Comparison of ENCODE assay signal across 1 cellular context in genomic region chr3:113136071-113136470, GRCh38.
TF ChIP-seq lines count a peak whose summit lies in the region.

No MANE protein-coding gene starts in this region.

TF ChIP-seq in HCT116, 20 proteins besides CTCF, POLR2A, EP300 and RAD21 (continued from another document):
- TF ChIP-seq YY1 (IDR thresholded peaks at IDR 0.05; ENCODE audit: extremely low read depth, insufficient replicate concordance, low read depth, low read length) (no peak), EZH2phosphoT487 (IDR thresholded peaks at IDR 0.05; ENCODE audit: borderline replicate concordance) (no peak)
